12 cellular contexts compared by ENCODE assay signal in genomic region chr7:94059747-94060146, GRCh38. TPM values are rescaled to one million over a fixed set of nuclear protein-coding genes. Genes with fewer than 3 reads are reported as not detected.
DNase-seq lines count a peak whose midpoint lies in the region; ATAC-seq and TF ChIP-seq lines count a peak whose summit lies in the region.
"Had no signal": no experiment of that assay in that cellular context is flagged by ENCODE, and none has a peak within 500 bp of the region (broad histone marks: within the 10 kb centered on the region; RNA-seq: fewer than 3 reads in every experiment).

No MANE protein-coding gene starts in this region.

- peak; percentile 82 for ATAC-seq in GM19463 (IDR thresholded peaks at IDR 0.05; ENCODE audit: unreplicated experiment)
- ATAC-seq in HG03521 (IDR thresholded peaks at IDR 0.05; ENCODE audit: unreplicated experiment) = peak; percentile 80
- no peak for ATAC-seq in GM21390 (IDR thresholded peaks at IDR 0.05; ENCODE audit: unreplicated experiment)
- no peak for ATAC-seq in HG03196 (IDR thresholded peaks at IDR 0.05; ENCODE audit: unreplicated experiment)
- ATAC-seq: heart left ventricle had no signal

- H3K36me3 ChIP-seq in brain microvascular endothelial cell (replicated peaks) = no peaks in the 10 kb centered on the region
- H3K36me3 ChIP-seq: cardiac muscle cell, heart left ventricle had no signal

- H3K27me3 ChIP-seq in brain microvascular endothelial cell (replicated peaks) = no peaks in the 10 kb centered on the region
- H3K27me3 ChIP-seq: cardiac muscle cell had no signal

- in situ Hi-C loops in brain microvascular endothelial cell (cut with HindIII; ENCODE audit: low pct_ligation_motif_present, low sequenced_read_pairs) = no loop called here

- H3K27ac ChIP-seq in brain microvascular endothelial cell = no peak overlapping the region
- H3K27ac ChIP-seq: cardiac muscle cell, heart left ventricle had no signal

- H3K4me3 ChIP-seq in AG10803 (ENCODE audit: low read length) (no peak overlapping the region), brain microvascular endothelial cell (ENCODE audit: low read depth, low read length) (no peak overlapping the region)
- H3K4me3 ChIP-seq: cardiac muscle cell, heart left ventricle had no signal

- DNase-seq in AG10803 (ENCODE audit: low read depth) (peak; percentile 93), brain microvascular endothelial cell (peak; percentile 14), NCI-H1436 treated with DMSO at 0.1 percent for 48 hours (lab: John Stamatoyannopoulos, UW) (no peak), ureter (ENCODE audit: low spot score) (no peak)
- DNase-seq: heart left ventricle; NCI-H187; stimulated activated naive CD4-positive, alpha-beta T cell treated with Interleukin-2 at 50 U/mL for 16 hours had no signal

- TF ChIP-seq CTCF in AG10803 (conservative IDR thresholded peaks at IDR 0.05; ENCODE audit: low read length) (no peak), brain microvascular endothelial cell (IDR thresholded peaks at IDR 0.05; ENCODE audit: low read depth, low read length, missing control alignments) (no peak)

RNA-seq across cellular contexts. Expression of gene BET1, which starts 55.6 kb away (rescaled TPM):
- 21.9 TPM for total RNA-seq in ureter

Comparison
In these comparisons a context has a peak if more than half of its experiments do, and no peak if none do; other contexts are left out.
1. DNase-seq: peak in AG10803 (single experiment) and brain microvascular endothelial cell (single experiment); none in NCI-H1436 treated with DMSO at 0.1 percent for 48 hours (single experiment) and ureter (single experiment).
2. ATAC-seq: peak in GM19463 (single experiment) and HG03521 (single experiment); none in GM21390 (single experiment) and HG03196 (single experiment).